ENCODE assay signal across 8 cellular contexts in genomic region chr17:75046583-75047289, GRCh38. TPM values are rescaled to one million over a fixed set of nuclear protein-coding genes. Genes with fewer than 3 reads are reported as not detected.
DNase-seq lines count a peak whose midpoint lies in the region; ATAC-seq and TF ChIP-seq lines count a peak whose summit lies in the region.

Gene ATP5PD, minus strand, starts transcription at chr17:75046969. Its CDS starts 4,319 bp downstream, at chr17:75042650.
A gene with protein sequence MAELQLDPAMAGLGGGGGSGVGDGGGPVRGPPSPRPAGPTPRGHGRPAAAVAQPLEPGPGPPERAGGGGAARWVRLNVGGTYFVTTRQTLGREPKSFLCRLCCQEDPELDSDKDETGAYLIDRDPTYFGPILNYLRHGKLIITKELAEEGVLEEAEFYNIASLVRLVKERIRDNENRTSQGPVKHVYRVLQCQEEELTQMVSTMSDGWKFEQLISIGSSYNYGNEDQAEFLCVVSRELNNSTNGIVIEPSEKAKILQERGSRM (plus strand): TSS chr17:75047225. CDS start chr17:75047251, 26 bp downstream.

- DNase-seq in NCI-H187 (lab: John Stamatoyannopoulos, UW) (peak; percentile 83 to 93), T-helper 2 cell (peak; percentile 82 to 96 (median 90)), anterior cingulate cortex (lab: John Stamatoyannopoulos, UW) (peak; percentile 73 to 98 (median 94)), right atrium auricular region (ENCODE audit: low spot score) (peak; percentile 97), pulmonary artery endothelial cell (ENCODE audit: low read depth, low spot score) (peak; percentile 91), uterus (peak; percentile 96 to 98)

- H3K27ac ChIP-seq in right atrium auricular region (peak within 1 kb of the TSS; percentile 97 to 100), uterus (peak within 1 kb of the TSS; percentile 89 to 92)

- TF ChIP-seq CTCF in right atrium auricular region (IDR thresholded peaks at IDR 0.05) (no peak), uterus (IDR thresholded peaks at IDR 0.05) (peak in 1 of 4 experiments; percentile 25)

- no peaks in the 10 kb centered on the region for H3K9me3 ChIP-seq in right atrium auricular region
- no peaks in the 10 kb centered on the region for H3K9me3 ChIP-seq in uterus

- H3K27me3 ChIP-seq in right atrium auricular region = no peaks in the 10 kb centered on the region
- no peaks in the 10 kb centered on the region for H3K27me3 ChIP-seq in uterus

- peak; percentile 68 to 92 for TF ChIP-seq POLR2A in uterus (IDR thresholded peaks at IDR 0.05)

- H3K4me3 ChIP-seq in right atrium auricular region (peak within 1 kb of the TSS; percentile 88 to 100), uterus (peak within 1 kb of the TSS; percentile 65 to 99)

- peak; percentile 94 for ATAC-seq in GM18498 (IDR thresholded peaks at IDR 0.05; ENCODE audit: unreplicated experiment)
- ATAC-seq in HG02938 (IDR thresholded peaks at IDR 0.05; ENCODE audit: unreplicated experiment) = peak; percentile 94

- intact Hi-C loops in uterus (cut with DNase I; ENCODE audit: low total_unique reads) = no loop called here

- peaks cover 0 to 34% of the 10 kb centered on the region in 2 donors for H3K4me1 ChIP-seq in right atrium auricular region
- H3K4me1 ChIP-seq in uterus = peaks cover 0 to 7% of the 10 kb centered on the region in 2 donors

- H3K36me3 ChIP-seq in right atrium auricular region (peaks cover 18% of the 10 kb centered on the region), uterus (no peaks in the 10 kb centered on the region)

RNA-seq across cellular contexts. Expression of gene ATP5PD, which starts in this region (rescaled TPM):
- total RNA-seq in right atrium auricular region = 100 to 1,000 TPM; 675 to 871 TPM
- 173 and 218 TPM in 2 replicates for total RNA-seq in pulmonary artery endothelial cell
- 100 to 1,000 TPM; 117 to 282 (median 168) TPM for total RNA-seq in uterus

RNA-seq across cellular contexts. Expression of the second gene that starts in this region (rescaled TPM):
- total RNA-seq in right atrium auricular region (10 to 100 TPM; 17.9 to 28.4 TPM), pulmonary artery endothelial cell (14.4 and 17.5 TPM in 2 replicates), uterus (10 to 100 TPM in 2 of 4 donors, 1 to 10 TPM in 2; 2.4 to 39.0 (median 15.0) TPM)

Comparison
In these comparisons a context has a peak if more than half of its experiments do, and no peak if none do; other contexts are left out.
1. Peak in every context shown above with its lines: DNase-seq, ATAC-seq, H3K4me3 ChIP-seq and H3K27ac ChIP-seq.